ENCODE assay signal across 1 cellular context in the genomic region with DNA sequence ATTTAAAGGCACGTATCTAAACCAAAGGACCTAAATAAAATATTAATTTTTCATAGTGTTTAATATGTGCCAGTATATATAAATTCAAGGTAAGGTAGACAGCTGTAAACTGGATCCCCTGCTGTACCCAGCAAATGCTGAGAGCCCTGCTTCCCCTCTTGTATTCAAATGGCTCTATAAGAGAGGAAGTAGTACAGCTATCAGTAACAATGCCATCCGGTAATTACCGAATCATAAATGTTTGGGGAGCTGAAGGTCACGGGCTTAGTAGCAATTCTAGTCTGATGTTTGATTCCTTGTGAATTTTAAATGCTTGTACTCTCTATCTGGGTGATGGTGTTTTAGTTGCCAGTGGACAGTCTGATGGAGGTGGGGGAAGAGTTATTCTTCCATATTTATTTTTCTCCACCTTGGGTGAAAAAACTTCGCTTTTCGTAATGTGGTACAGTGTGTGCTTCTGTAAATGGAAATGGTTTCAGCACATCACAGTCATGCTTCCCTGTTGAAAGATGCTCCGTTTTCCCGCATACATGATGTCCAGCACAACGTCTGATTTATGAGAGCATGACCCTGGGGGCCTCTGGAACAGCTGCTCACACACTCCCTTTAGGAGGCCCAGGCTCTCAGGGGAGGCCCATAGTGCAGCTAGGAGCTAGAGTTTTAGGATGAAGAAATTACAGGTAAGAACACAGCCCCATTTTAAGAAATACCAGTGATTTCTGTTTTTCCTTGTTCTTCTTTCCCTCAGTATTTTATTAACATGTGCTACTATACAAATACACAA.
TF ChIP-seq lines count a peak whose summit lies in the region.

No MANE protein-coding gene starts in this region.

TF ChIP-seq in HepG2, 621 proteins besides CTCF, POLR2A, EP300 and RAD21 (continued from another document):
- TF ChIP-seq, protein P1, sequence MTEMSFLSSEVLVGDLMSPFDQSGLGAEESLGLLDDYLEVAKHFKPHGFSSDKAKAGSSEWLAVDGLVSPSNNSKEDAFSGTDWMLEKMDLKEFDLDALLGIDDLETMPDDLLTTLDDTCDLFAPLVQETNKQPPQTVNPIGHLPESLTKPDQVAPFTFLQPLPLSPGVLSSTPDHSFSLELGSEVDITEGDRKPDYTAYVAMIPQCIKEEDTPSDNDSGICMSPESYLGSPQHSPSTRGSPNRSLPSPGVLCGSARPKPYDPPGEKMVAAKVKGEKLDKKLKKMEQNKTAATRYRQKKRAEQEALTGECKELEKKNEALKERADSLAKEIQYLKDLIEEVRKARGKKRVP (CRISPR knock-in tag; IDR thresholded peaks at IDR 0.05) = no peak
